Comparison of ENCODE assay signal across 18 cellular contexts in genomic region chr20:32240220-32240619, GRCh38. TPM values are rescaled to one million over a fixed set of nuclear protein-coding genes. Genes with fewer than 3 reads are reported as not detected.
A peak's percentile ranks its signal among the peaks of the same experiment; 100 is the strongest.
DNase-seq lines count a peak whose midpoint lies in the region; ATAC-seq, FAIRE-seq and TF ChIP-seq lines count a peak whose summit lies in the region.
"Had no signal": no experiment of that assay in that cellular context is flagged by ENCODE, and none has a peak within 500 bp of the region (broad histone marks: within the 10 kb centered on the region; RNA-seq: fewer than 3 reads in every experiment).

No MANE protein-coding gene starts in this region.

- H3K36me3 Mint-ChIP-seq in activated CD4-positive, alpha-beta T cell treated with anti-CD3 and anti-CD28 coated beads for 36 hours (ENCODE audit: low read depth) = peaks cover 16% of the 10 kb centered on the region
- H3K36me3 Mint-ChIP-seq in HFFc6 (ENCODE audit: low read depth) = peaks cover 7% of the 10 kb centered on the region

- H3K4me2 ChIP-seq in GM12878 (ENCODE audit: control insufficient read depth, insufficient read depth) = peak overlapping the region; percentile 39

- no peak for TF ChIP-seq EP300 in GM12878 (IDR thresholded peaks at IDR 0.05; ENCODE audit: borderline replicate concordance in 1 of 2, control insufficient read depth in 1 of 2, low read depth in 2 of 2, low read length in 2 of 2)

- TF ChIP-seq RAD21 in GM12878 (IDR thresholded peaks at IDR 0.05; ENCODE audit: insufficient read depth, low read depth, low read length) = peak; percentile 15; the same call in 1 of the 2 replicates

- CTCF ChIA-PET in activated CD4-positive, alpha-beta T cell treated with anti-CD3 and anti-CD28 coated beads for 36 hours (lab: Charles Lee) = no interaction called here
- CTCF ChIA-PET in GM12878 (lab: Yijun Ruan, JAX) = interaction anchor here (0.9 to 1.8 kb wide), 2 partner anchors 16 to 93 kb away, joined by 3 read pairs; no protein-coding TSS in a partner anchor

- no peak overlapping the region for H2AFZ ChIP-seq in GM12878 (ENCODE audit: control insufficient read depth, low read depth, low read length)

- intact Hi-C loops in activated CD4-positive, alpha-beta T cell treated with anti-CD3 and anti-CD28 coated beads for 36 hours (cut with DNase I, micrococcal nuclease) = no loop called here
- intact Hi-C loops in GM12878 (cut with micrococcal nuclease; ENCODE audit: unreplicated experiment) (no loop called here), pancreas (cut with DNase I) (no loop called here)

- ATAC-seq in activated CD4-positive, alpha-beta T cell treated with anti-CD3 and anti-CD28 coated beads for 36 hours = no peak
- ATAC-seq in GM12878 = no peak
- ATAC-seq in pancreas = peak in 3 of 4 donors; percentile 29 to 50 (median 30)
- ATAC-seq: activated CD8-positive, alpha-beta memory T cell treated with anti-CD3 and anti-CD28 coated beads, Interleukin-2, amount 10 ng/mL, durations not matched to agents 7 days and 5 days; gastroesophageal sphincter; left ventricle myocardium superior had no signal

- no peak overlapping the region for H3K4me3 Mint-ChIP-seq in activated CD4-positive, alpha-beta T cell treated with anti-CD3 and anti-CD28 coated beads for 36 hours
- H3K4me3 Mint-ChIP-seq in HFFc6 = no peak overlapping the region
- H3K4me3 Mint-ChIP-seq: activated CD8-positive, alpha-beta memory T cell treated with anti-CD3 and anti-CD28 coated beads, Interleukin-2, amount 10 ng/mL, durations not matched to agents 7 days and 5 days had no signal

- H3K79me2 ChIP-seq in GM12878 (ENCODE audit: control insufficient read depth, insufficient read depth, low read length) = no peaks in the 10 kb centered on the region

- peaks cover 41% of the 10 kb centered on the region for H3K4me1 Mint-ChIP-seq in activated CD4-positive, alpha-beta T cell treated with anti-CD3 and anti-CD28 coated beads for 36 hours
- H3K4me1 Mint-ChIP-seq in HFFc6 (ENCODE audit: low read depth) = peaks cover 19% of the 10 kb centered on the region; the same call in 1 of the 2 replicates

- no peaks in the 10 kb centered on the region for H4K20me1 ChIP-seq in GM12878 (ENCODE audit: control insufficient read depth, insufficient read depth)

- H3K27ac ChIP-seq in GM12878 (ENCODE audit: control insufficient read depth, insufficient read depth) (no peak overlapping the region), pancreas (no peak overlapping the region)
- H3K27ac ChIP-seq: gastroesophageal sphincter, neutrophil, Peyer's patch had no signal

- H3K27me3 ChIP-seq in GM12878 (replicated peaks in 1 of 2; ENCODE audit: control insufficient read depth in 2 of 2, insufficient read depth in 2 of 2, low read length in 1 of 2) (no peaks in the 10 kb centered on the region), pancreas (no peaks in the 10 kb centered on the region)
- H3K27me3 ChIP-seq: gastroesophageal sphincter, neutrophil, Peyer's patch had no signal

- peaks cover 0 to 4% of the 10 kb centered on the region in 2 experiments; a peak in 2 of 4 replicates for H3K36me3 ChIP-seq in GM12878 (ENCODE audit: control insufficient read depth in 2 of 2, insufficient read depth in 2 of 2, low read length in 1 of 2)
- no peaks in the 10 kb centered on the region for H3K36me3 ChIP-seq in pancreas

- in situ Hi-C loops in GM12878 (cut with MboI) = no loop called here

- no TSS peak for BruUV-seq in GM12878 (replicated peaks; lab: Mats Ljungman, UMichigan)

- SMC1A ChIA-PET in GM12878 (lab: Charles Lee; ENCODE audit: uncharacterized antibody, unreplicated experiment) = interaction anchor here (0.9 to 1.9 kb wide), 5 partner anchors 11 to 51 kb away, joined by 3 to 6 read pairs (median 3); no protein-coding TSS in a partner anchor

- no peak overlapping the region for H3K4me3 ChIP-seq in GM12878
- H3K4me3 ChIP-seq in pancreas = no peak overlapping the region
- H3K4me3 ChIP-seq: gastroesophageal sphincter, Peyer's patch had no signal

- H3K27me3 Mint-ChIP-seq in activated CD4-positive, alpha-beta T cell treated with anti-CD3 and anti-CD28 coated beads for 36 hours = no peaks in the 10 kb centered on the region
- peaks cover 1% of the 10 kb centered on the region for H3K27me3 Mint-ChIP-seq in HFFc6 (ENCODE audit: insufficient read depth)
- H3K27me3 Mint-ChIP-seq: activated CD8-positive, alpha-beta memory T cell treated with anti-CD3 and anti-CD28 coated beads, Interleukin-2, amount 10 ng/mL, durations not matched to agents 7 days and 5 days had no signal

- H3K9me3 ChIP-seq in GM12878 (replicated peaks; ENCODE audit: control insufficient read depth, insufficient read depth, low read length) = no peaks in the 10 kb centered on the region
- no peaks in the 10 kb centered on the region for H3K9me3 ChIP-seq in pancreas
- H3K9me3 ChIP-seq: gastroesophageal sphincter, neutrophil, Peyer's patch had no signal

- POLR2A ChIA-PET in activated CD4-positive, alpha-beta T cell treated with anti-CD3 and anti-CD28 coated beads for 36 hours (lab: Charles Lee) = interaction anchor here (0.7 to 1.6 kb wide), 2 partner anchors 12 to 45 kb away, joined by 4 to 9 read pairs; no protein-coding TSS in a partner anchor
- POLR2A ChIA-PET in GM12878 (lab: Charles Lee) = interaction anchor here (1.3 kb wide), 1 partner anchor 20 kb away, joined by 4 read pairs; no protein-coding TSS in a partner anchor

- H3K9me3 Mint-ChIP-seq in activated CD4-positive, alpha-beta T cell treated with anti-CD3 and anti-CD28 coated beads for 36 hours (ENCODE audit: low read depth) = no peaks in the 10 kb centered on the region
- no peaks in the 10 kb centered on the region for H3K9me3 Mint-ChIP-seq in HFFc6

- DNase-seq in activated CD4-positive, alpha-beta T cell treated with anti-CD3 and anti-CD28 coated beads for 36 hours = peak; percentile 28
- no peak for DNase-seq in activated CD4-positive, alpha-beta T cell treated with anti-CD3 and anti-CD28 coated beads, Interleukin-2, amount 50 U/mL, for 1 hour
- DNase-seq in HFFc6 (no peak), GM12878 (ENCODE audit: low read depth, low spot score) (no peak), pancreas (no peak), LoVo (ENCODE audit: low spot score) (no peak), 8988T (no peak), MV-4-11 (lab: John Stamatoyannopoulos, UW) (no peak)
- DNase-seq: activated CD8-positive, alpha-beta memory T cell treated with anti-CD3 and anti-CD28 coated beads, Interleukin-2, amount 10 ng/mL, durations not matched to agents 7 days and 5 days; anterior cingulate cortex; DMS79; effector CD8-positive, alpha-beta T cell; left ventricle myocardium superior; Peyer's patch; stimulated activated CD4-positive, alpha-beta T cell treated with anti-CD3 and anti-CD28 coated beads, Interleukin-12 subunit alpha, Interleukin-12 subunit beta, amount 100 ng/mL, for 4 hours; T-helper 9 cell had no signal

- peak overlapping the region; percentile 67 for H3K27ac Mint-ChIP-seq in activated CD4-positive, alpha-beta T cell treated with anti-CD3 and anti-CD28 coated beads for 36 hours
- H3K27ac Mint-ChIP-seq in HFFc6 = no peak overlapping the region
- H3K27ac Mint-ChIP-seq: activated CD8-positive, alpha-beta memory T cell treated with anti-CD3 and anti-CD28 coated beads, Interleukin-2, amount 10 ng/mL, durations not matched to agents 7 days and 5 days had no signal

- TF ChIP-seq CTCF in HFFc6 (IDR thresholded peaks at IDR 0.05) (peak; percentile 19; the same call in 1 of the 2 replicates), GM12878 (IDR thresholded peaks at IDR 0.05 in 2 of 3, conservative IDR thresholded peaks at IDR 0.05 in 1 of 3; ENCODE audit: control insufficient read depth in 2 of 3, extremely low read depth in 1 of 3, insufficient read depth in 1 of 3, low read depth in 3 of 3, low read length in 3 of 3) (0 out of 6 replicates have a peak, but pooled peaks of 2 of the 3 experiments have one; percentile 2 to 5), pancreas (IDR thresholded peaks at IDR 0.05) (no peak)

- TF ChIP-seq POLR2A in GM12878 (IDR thresholded peaks at IDR 0.05; ENCODE audit: low read depth, low read length) = no peak

- RAD21 ChIA-PET in GM12878 (lab: Charles Lee; ENCODE audit: unreplicated experiment) = no interaction called here

- no peak for FAIRE-seq in GM12878 (lab: Jason Lieb, UNC)
- no peak for FAIRE-seq in pancreas (lab: Jason Lieb, UNC)

- peaks cover 13% of the 10 kb centered on the region for H3K4me1 ChIP-seq in GM12878 (ENCODE audit: control insufficient read depth, insufficient read depth, low read length)
- peaks cover 7 to 9% (median 9%) of the 10 kb centered on the region in 3 donors for H3K4me1 ChIP-seq in pancreas
- H3K4me1 ChIP-seq: gastroesophageal sphincter had no signal

- WGBS in GM12878 (ENCODE audit: insufficient coverage, insufficient replicate concordance, low lambda C conversion rate, missing lambda C conversion rate) = 0% methylated on average over 1 of the region's 1 CpG
- WGBS in pancreas, 2 donors = 5 to 8% methylated on average over 1 of the region's 1 CpG

- H3K9ac ChIP-seq in GM12878 (ENCODE audit: control insufficient read depth, insufficient read depth, low read length) = no peak overlapping the region

RNA-seq across cellular contexts. Expression of gene POFUT1, which starts 32.5 kb away (rescaled TPM):
- 10 to 100 TPM; 51.8 to 54.3 TPM for total RNA-seq in activated CD4-positive, alpha-beta T cell treated with anti-CD3 and anti-CD28 coated beads for 36 hours
- 10 to 100 TPM; 64.1 to 83.7 (median 74.6) TPM for total RNA-seq in HFFc6 (2021; fragmentation: NEBNext Ultra II Directional; extraction: Animal tissue kit (Norgen Biotek cat#: 25700))
- total RNA-seq in GM12878 (2013; cell fraction: nucleolus; rRNA removed) = 41.7 and 45.3 TPM in 2 replicates
- total RNA-seq in GM12878 (2014; rRNA removed) (23.1 and 24.0 TPM in 2 replicates), GM12878 (2014; rRNA removed; fragmentation: Illumina TruSeq; extraction: Trizol) (20.5 and 22.2 TPM in 2 replicates), GM12878 (2021) (30.5 and 33.4 TPM in 2 replicates), pancreas (10 to 100 TPM; 10.9 to 20.7 (median 16.8) TPM)
- polyA plus RNA-seq in GM12878 (2011; ENCODE audit: low read depth) = 8.4 TPM
- polyA plus RNA-seq in GM12878 (2011; rRNA removed) (11.3 and 15.1 TPM in 2 replicates), GM12878 (2014; fragmentation: Illumina TruSeq; extraction: Trizol) (24.1 and 25.1 TPM in 2 replicates), GM12878 (2014; fragmentation: Nextera tagmentation; extraction: Ambion mirVana) (1 to 10 TPM; 2.6 to 3.9 TPM), GM12878 (2014; rRNA removed) (19.3 and 19.8 TPM in 2 replicates), GM12878 (2016; fragmentation: Nextera tagmentation; extraction: Ambion mirVana) (10 to 100 TPM; 24.4 to 24.9 TPM), pancreas (10 to 100 TPM in 1 of 2 donors, 1 to 10 TPM in 1; 7.3 to 10.3 TPM)
- polyA plus RNA-seq in GM12878 (2011; cell fraction: cytosol; rRNA removed) = 17.4 and 18.3 TPM in 2 replicates
- polyA plus RNA-seq in GM12878 (2011; cell fraction: nucleus; rRNA removed) = 15.7 and 18.9 TPM in 2 replicates
- polyA plus RNA-seq in GM12878 (2012) = 10.4 and 11.9 TPM in 2 replicates
- 19.7 and 21.4 TPM in 2 replicates for polyA minus RNA-seq in GM12878 (2011; rRNA and poly(A)+ RNA removed)
- 6.5 and 6.7 TPM in 2 replicates for polyA minus RNA-seq in GM12878 (2011; cell fraction: cytosol; rRNA and poly(A)+ RNA removed)
- polyA minus RNA-seq in GM12878 (2011; cell fraction: nucleus; rRNA and poly(A)+ RNA removed) = 11.1 and 20.3 TPM in 2 replicates

RNA-seq across cellular contexts. Expression of gene PLAGL2, which starts 32.7 kb away (rescaled TPM):
- 10 to 100 TPM; 89.1 to 98.2 TPM for total RNA-seq in activated CD4-positive, alpha-beta T cell treated with anti-CD3 and anti-CD28 coated beads for 36 hours
- total RNA-seq in HFFc6 (2021; fragmentation: NEBNext Ultra II Directional; extraction: Animal tissue kit (Norgen Biotek cat#: 25700)) = 10 to 100 TPM in 2 of 6 experiments, 1 to 10 TPM in 4; 8.5 to 11.1 (median 9.5) TPM
- 14.3 and 14.4 TPM in 2 replicates for total RNA-seq in GM12878 (2013; cell fraction: nucleolus; rRNA removed)
- total RNA-seq in GM12878 (2014; rRNA removed) (7.3 and 7.8 TPM in 2 replicates), GM12878 (2014; rRNA removed; fragmentation: Illumina TruSeq; extraction: Trizol) (8.3 and 8.4 TPM in 2 replicates), GM12878 (2021) (29.7 and 31.7 TPM in 2 replicates), pancreas (1 to 10 TPM; 3.3 to 7.2 (median 4.6) TPM)
- polyA plus RNA-seq in GM12878 (2011; ENCODE audit: low read depth) = 10.0 TPM
- polyA plus RNA-seq in GM12878 (2011; rRNA removed) (4.5 and 7.4 TPM in 2 replicates), GM12878 (2014; fragmentation: Illumina TruSeq; extraction: Trizol) (31.0 and 32.3 TPM in 2 replicates), GM12878 (2014; fragmentation: Nextera tagmentation; extraction: Ambion mirVana) (1 to 10 TPM; 4.4 to 7.3 TPM), GM12878 (2014; rRNA removed) (18.4 and 18.5 TPM in 2 replicates), GM12878 (2016; fragmentation: Nextera tagmentation; extraction: Ambion mirVana) (10 to 100 TPM; 18.3 to 21.0 TPM), pancreas (1 to 10 TPM; 2.4 to 4.4 TPM)
- polyA plus RNA-seq in GM12878 (2011; cell fraction: cytosol; rRNA removed) = 12.2 and 16.8 TPM in 2 replicates
- 9.1 and 11.8 TPM in 2 replicates for polyA plus RNA-seq in GM12878 (2011; cell fraction: nucleus; rRNA removed)
- 14.5 and 15.6 TPM in 2 replicates for polyA plus RNA-seq in GM12878 (2012)
- 11.8 and 13.9 TPM in 2 replicates for polyA minus RNA-seq in GM12878 (2011; rRNA and poly(A)+ RNA removed)
- 7.6 and 8.5 TPM in 2 replicates for polyA minus RNA-seq in GM12878 (2011; cell fraction: cytosol; rRNA and poly(A)+ RNA removed)
- polyA minus RNA-seq in GM12878 (2011; cell fraction: nucleus; rRNA and poly(A)+ RNA removed) = 5.7 and 10.1 TPM in 2 replicates

RNA-seq across cellular contexts. Expression of gene KIF3B, which starts 37.2 kb away (rescaled TPM):
- total RNA-seq in activated CD4-positive, alpha-beta T cell treated with anti-CD3 and anti-CD28 coated beads for 36 hours = 10 to 100 TPM; 39.9 to 40.7 TPM
- 10 to 100 TPM; 29.9 to 33.7 (median 31.9) TPM for total RNA-seq in HFFc6 (2021; fragmentation: NEBNext Ultra II Directional; extraction: Animal tissue kit (Norgen Biotek cat#: 25700))
- total RNA-seq in GM12878 (2013; cell fraction: nucleolus; rRNA removed) = 17.9 and 19.2 TPM in 2 replicates
- total RNA-seq in GM12878 (2014; rRNA removed) (27.4 and 28.3 TPM in 2 replicates), GM12878 (2014; rRNA removed; fragmentation: Illumina TruSeq; extraction: Trizol) (27.5 and 28.5 TPM in 2 replicates), GM12878 (2021) (29.5 and 31.5 TPM in 2 replicates), pancreas (10 to 100 TPM; 23.7 to 35.4 (median 27.9) TPM)
- 13.7 TPM for polyA plus RNA-seq in GM12878 (2011; ENCODE audit: low read depth)
- polyA plus RNA-seq in GM12878 (2011; rRNA removed) (26.3 and 28.9 TPM in 2 replicates), GM12878 (2014; fragmentation: Illumina TruSeq; extraction: Trizol) (37.3 and 39.0 TPM in 2 replicates), GM12878 (2014; fragmentation: Nextera tagmentation; extraction: Ambion mirVana) (10 to 100 TPM; 10.7 to 11.2 TPM), GM12878 (2014; rRNA removed) (23.8 and 25.6 TPM in 2 replicates), GM12878 (2016; fragmentation: Nextera tagmentation; extraction: Ambion mirVana) (1 to 10 TPM; 7.4 to 7.5 TPM), pancreas (10 to 100 TPM; 11.0 to 19.4 TPM)
- polyA plus RNA-seq in GM12878 (2011; cell fraction: cytosol; rRNA removed) = 20.7 and 23.7 TPM in 2 replicates
- 11.3 and 14.1 TPM in 2 replicates for polyA plus RNA-seq in GM12878 (2011; cell fraction: nucleus; rRNA removed)
- 15.2 and 15.4 TPM in 2 replicates for polyA plus RNA-seq in GM12878 (2012)
- 30.2 and 31.1 TPM in 2 replicates for polyA minus RNA-seq in GM12878 (2011; rRNA and poly(A)+ RNA removed)
- 7.4 and 9.9 TPM in 2 replicates for polyA minus RNA-seq in GM12878 (2011; cell fraction: cytosol; rRNA and poly(A)+ RNA removed)
- polyA minus RNA-seq in GM12878 (2011; cell fraction: nucleus; rRNA and poly(A)+ RNA removed) = 5.8 and 10.0 TPM in 2 replicates

Comparison
In these comparisons a context has a peak if more than half of its experiments do, and no peak if none do; other contexts are left out.
1. ATAC-seq: peak in pancreas (3 of 4); none in activated CD4-positive, alpha-beta T cell treated with anti-CD3 and anti-CD28 coated beads for 36 hours (single experiment) and GM12878 (single experiment).
2. CTCF ChIP-seq: peak in HFFc6 (single experiment) and GM12878 (2 of 3); none in pancreas (0 of 4).